In genomic region chr1:205354259-205354904, GRCh38 we compare ENCODE assay signal across 8 cellular contexts. TPM values are rescaled to one million over a fixed set of nuclear protein-coding genes. Genes with fewer than 3 reads are reported as not detected.
DNase-seq lines count a peak whose midpoint lies in the region; ATAC-seq, FAIRE-seq and TF ChIP-seq lines count a peak whose summit lies in the region.

No MANE protein-coding gene starts in this region.

- H3K9me3 ChIP-seq in A549, result no peaks in the 10 kb centered on the region
- no peaks in the 10 kb centered on the region for H3K9me3 ChIP-seq in effector memory CD4-positive, alpha-beta T cell (ENCODE audit: control insufficient read depth, low read length)
- no peaks in the 10 kb centered on the region for H3K9me3 ChIP-seq in mucosa of rectum (ENCODE audit: control insufficient read depth in 2 of 2, low read length in 2 of 2)
- no peaks in the 10 kb centered on the region for H3K9me3 ChIP-seq in stomach

- TF ChIP-seq RAD21 in A549 (conservative IDR thresholded peaks at IDR 0.05 in 1 of 2, IDR thresholded peaks at IDR 0.05 in 1 of 2), result peak; percentile 74 to 79

- POLR2A ChIA-PET in A549 (lab: Yijun Ruan, JAX), result interaction anchor here (0.5 to 1.6 kb wide), 2 partner anchors 21 to 77 kb away, joined by 3 to 4 read pairs; no protein-coding TSS in a partner anchor
- POLR2A ChIA-PET in activated CD4-positive, alpha-beta memory T cell treated with anti-CD3 and anti-CD28 coated beads for 36 hours (lab: Charles Lee), result no interaction called here

- H3K4me3 ChIP-seq in A549, result no peak overlapping the region
- no peak overlapping the region for H3K4me3 ChIP-seq in effector memory CD4-positive, alpha-beta T cell (ENCODE audit: insufficient read depth, low read depth, low read length, poor library complexity, severe bottlenecking)
- H3K4me3 ChIP-seq in mucosa of rectum (ENCODE audit: low read length in 2 of 2), result no peak overlapping the region
- H3K4me3 ChIP-seq in stomach, result no peak overlapping the region

- no peak overlapping the region; a peak in 1 of 6 replicates for H3K27ac ChIP-seq in A549
- H3K27ac ChIP-seq in effector memory CD4-positive, alpha-beta T cell (ENCODE audit: insufficient read depth, low read length, poor library complexity, severe bottlenecking), result no peak overlapping the region
- peak overlapping the region; percentile 10 to 67 for H3K27ac ChIP-seq in mucosa of rectum (ENCODE audit: low read depth in 2 of 2, low read length in 2 of 2)
- H3K27ac ChIP-seq in stomach, result peak overlapping the region in 4 of 5 donors; percentile 3 to 58 (median 44)

- H3K4me2 ChIP-seq in A549, result peak overlapping the region; percentile 29; the same call in 2 of the 3 replicates

- H3K4me1 Mint-ChIP-seq in activated CD4-positive, alpha-beta memory T cell treated with anti-CD3 and anti-CD28 coated beads for 36 hours (ENCODE audit: low read depth), result no peaks in the 10 kb centered on the region

- no peaks in the 10 kb centered on the region for H3K36me3 ChIP-seq in effector memory CD4-positive, alpha-beta T cell (ENCODE audit: control insufficient read depth, insufficient read depth, low read length)
- H3K36me3 ChIP-seq in mucosa of rectum (ENCODE audit: control insufficient read depth in 2 of 2, insufficient read depth in 2 of 2, low read length in 2 of 2) (no peaks in the 10 kb centered on the region), stomach (no peaks in the 10 kb centered on the region)

- H3K36me3 Mint-ChIP-seq in activated CD4-positive, alpha-beta memory T cell treated with anti-CD3 and anti-CD28 coated beads for 36 hours, result no peaks in the 10 kb centered on the region

- TF ChIP-seq POLR2A in A549 (IDR thresholded peaks at IDR 0.05; ENCODE audit: low read length) (no peak), stomach (IDR thresholded peaks at IDR 0.05) (no peak)

- H3K27me3 Mint-ChIP-seq in activated CD4-positive, alpha-beta memory T cell treated with anti-CD3 and anti-CD28 coated beads for 36 hours, result peaks cover 13% of the 10 kb centered on the region

- H3K4me3 Mint-ChIP-seq in activated CD4-positive, alpha-beta memory T cell treated with anti-CD3 and anti-CD28 coated beads for 36 hours, result no peak overlapping the region

- no peaks in the 10 kb centered on the region for H3K9me3 Mint-ChIP-seq in activated CD4-positive, alpha-beta memory T cell treated with anti-CD3 and anti-CD28 coated beads for 36 hours

- DNase-seq in A549 (ENCODE audit: low read depth in 1 of 2, low spot score in 1 of 2) (peak; percentile 35 to 76), GM20000 (ENCODE audit: low spot score) (peak; percentile 63), NCI-H524 treated with DMSO at 0.1 percent for 48 hours (lab: John Stamatoyannopoulos, UW) (peak; percentile 16), stomach (peak; percentile 74)
- peak; percentile 68 for DNase-seq in activated CD4-positive, alpha-beta memory T cell treated with anti-CD3 and anti-CD28 coated beads for 36 hours
- peak; percentile 11 to 46 (median 19) for DNase-seq in effector memory CD4-positive, alpha-beta T cell

- no peak for FAIRE-seq in A549 (lab: Jason Lieb, UNC)

- H3K27ac Mint-ChIP-seq in activated CD4-positive, alpha-beta memory T cell treated with anti-CD3 and anti-CD28 coated beads for 36 hours, result no peak overlapping the region

- 31% methylated on average over 3 of the region's 3 CpGs for WGBS in A549 (ENCODE audit: missing lambda C conversion rate)
- WGBS in stomach, 5 donors, result 14 to 30% (median 17%) methylated on average over 3 of the region's 3 CpGs

- intact Hi-C loops in activated CD4-positive, alpha-beta memory T cell treated with anti-CD3 and anti-CD28 coated beads for 36 hours (cut with micrococcal nuclease), result loop anchor here (1.0 to 2.0 kb wide), 3 partner anchors 76 to 170 kb away; no protein-coding TSS in a partner anchor
- intact Hi-C loops in stomach (cut with DNase I; ENCODE audit: low total_unique reads), result loop anchor here (5.0 kb wide), 1 partner anchor 133 kb away; no protein-coding TSS in a partner anchor

- H3K4me1 ChIP-seq in A549, result peaks cover 25% of the 10 kb centered on the region
- H3K4me1 ChIP-seq in effector memory CD4-positive, alpha-beta T cell (ENCODE audit: control insufficient read depth, insufficient read depth, low read length, poor library complexity, severe bottlenecking), result no peaks in the 10 kb centered on the region
- H3K4me1 ChIP-seq in mucosa of rectum (ENCODE audit: control insufficient read depth in 2 of 2, insufficient read depth in 2 of 2, low read length in 2 of 2), result peaks cover 9 to 18% of the 10 kb centered on the region in 2 donors
- H3K4me1 ChIP-seq in stomach, result peaks cover 0 to 22% (median 17%) of the 10 kb centered on the region in 4 donors

- CTCF ChIA-PET in A549 (lab: Yijun Ruan, JAX), result interaction anchor here (0.6 to 67.1 kb wide), 61 partner anchors 8 to 426 kb away, joined by 3 to 3627 read pairs (median 6); partner anchors contain the start of genes BLACAT1, LEMD1 and NUAK2
- CTCF ChIA-PET in activated CD4-positive, alpha-beta memory T cell treated with anti-CD3 and anti-CD28 coated beads for 36 hours (lab: Charles Lee), result interaction anchor here (0.5 to 4.8 kb wide), 59 partner anchors 9 to 540 kb away, joined by 3 to 133 read pairs (median 4); partner anchors contain the start of genes LEMD1, NUAK2 and TMCC2

- TF ChIP-seq EP300 in A549 (IDR thresholded peaks at IDR 0.05) (no peak), stomach (IDR thresholded peaks at IDR 0.05) (no peak)

- H3K9ac ChIP-seq in mucosa of rectum (ENCODE audit: low read depth in 1 of 2, low read length in 2 of 2), result no peak overlapping the region

- TF ChIP-seq CTCF in A549 (IDR thresholded peaks at IDR 0.05), result peak; percentile 86
- TF ChIP-seq CTCF in GM20000 (IDR thresholded peaks at IDR 0.05; ENCODE audit: extremely low read depth, missing control alignments), result peak; percentile 71
- peak in 5 of 7 experiments; percentile 51 to 84 (median 82) for TF ChIP-seq CTCF in stomach (IDR thresholded peaks at IDR 0.05)

- ATAC-seq in A549, result peak; percentile 65 to 83; a peak in 4 of 6 replicates
- no peak for ATAC-seq in GM21619 (IDR thresholded peaks at IDR 0.05; ENCODE audit: unreplicated experiment)

- no peaks in the 10 kb centered on the region for H3K27me3 ChIP-seq in effector memory CD4-positive, alpha-beta T cell (replicated peaks; ENCODE audit: control insufficient read depth, insufficient read depth, low read length, poor library complexity, severe bottlenecking)
- H3K27me3 ChIP-seq in mucosa of rectum (ENCODE audit: control insufficient read depth in 2 of 2, insufficient read depth in 2 of 2, low read length in 2 of 2) (no peaks in the 10 kb centered on the region), stomach (peaks cover 0 to 18% (median 0%) of the 10 kb centered on the region in 3 donors)

TF ChIP-seq in A549, 52 proteins besides CTCF, POLR2A, EP300 and RAD21:
- TF ChIP-seq NFE2L2 (conservative IDR thresholded peaks at IDR 0.05; ENCODE audit: low read length), result no peak
- peak; percentile 91 for TF ChIP-seq SMC3 (IDR thresholded peaks at IDR 0.05)

RNA-seq across cellular contexts. Expression of gene KLHDC8A, which starts 2.3 kb away (rescaled TPM):
- polyA plus RNA-seq in A549 (2011; rRNA removed) (0.37 and 0.40 TPM in 2 replicates), A549 (2017; fragmentation: RNase III; extraction: RNeasy Plus Mini Kit Qiagen cat#74134 plus additional on column Dnase treatment) (0.32 to 0.51 TPM (median 0.34 TPM) in 3 replicates), stomach (1 to 10 TPM; 2.3 to 6.9 (median 5.1) TPM)
- polyA plus RNA-seq in A549 (2012; cell fraction: cytosol; rRNA removed), result 0.33 and 0.67 TPM in 2 replicates
- 0.26 and 0.55 TPM in 2 replicates for polyA plus RNA-seq in A549 (2012; cell fraction: nucleus; rRNA removed)
- polyA minus RNA-seq in A549 (2011; rRNA and poly(A)+ RNA removed), result 1.8 and 1.9 TPM in 2 replicates
- not detected for total RNA-seq in activated CD4-positive, alpha-beta memory T cell treated with anti-CD3 and anti-CD28 coated beads for 36 hours
- 1 to 10 TPM in 2 of 5 donors, under 1 TPM in 1, not detected in 2; 0.72 to 3.1 (median 2.4) TPM for total RNA-seq in stomach

RNA-seq across cellular contexts. Expression of gene NUAK2, which starts 32.8 kb away (rescaled TPM):
- 22.6 and 29.7 TPM in 2 replicates for polyA plus RNA-seq in A549 (2011; rRNA removed)
- polyA plus RNA-seq in A549 (2012; cell fraction: cytosol; rRNA removed), result 31.1 and 44.6 TPM in 2 replicates
- 58.5 and 70.7 TPM in 2 replicates for polyA plus RNA-seq in A549 (2012; cell fraction: nucleus; rRNA removed)
- polyA plus RNA-seq in A549 (2017; fragmentation: RNase III; extraction: RNeasy Plus Mini Kit Qiagen cat#74134 plus additional on column Dnase treatment), result 37.8 to 40.9 TPM (median 38.8 TPM) in 3 replicates
- polyA minus RNA-seq in A549 (2011; rRNA and poly(A)+ RNA removed), result 34.3 and 54.4 TPM in 2 replicates
- total RNA-seq in activated CD4-positive, alpha-beta memory T cell treated with anti-CD3 and anti-CD28 coated beads for 36 hours, result 1 to 10 TPM; 4.4 to 4.5 TPM
- 10 to 100 TPM in 1 of 5 donors, 1 to 10 TPM in 3, under 1 TPM in 1; 0.58 to 16.5 (median 3.1) TPM for total RNA-seq in stomach
- 1 to 10 TPM; 1.2 to 2.7 (median 1.3) TPM for polyA plus RNA-seq in stomach

Comparison
In these comparisons a context has a peak if more than half of its experiments do, and no peak if none do; other contexts are left out.
1. DNase-seq: peak in every context shown above with its lines; median percentile 74 in stomach; 68 in activated CD4-positive, alpha-beta memory T cell treated with anti-CD3 and anti-CD28 coated beads for 36 hours; 63 in GM20000; 56 in A549; 19 in effector memory CD4-positive, alpha-beta T cell; 16 in NCI-H524 treated with DMSO at 0.1 percent for 48 hours.
2. H3K27ac ChIP-seq: peak in mucosa of rectum (2 of 2) and stomach (4 of 5); none in A549 (0 of 2) and effector memory CD4-positive, alpha-beta T cell (single experiment).
3. Peak in every context shown above with its lines, with median percentiles within 50 percentile points of each other: CTCF ChIP-seq.